35 cellular contexts compared by ENCODE assay signal in the genomic region with DNA sequence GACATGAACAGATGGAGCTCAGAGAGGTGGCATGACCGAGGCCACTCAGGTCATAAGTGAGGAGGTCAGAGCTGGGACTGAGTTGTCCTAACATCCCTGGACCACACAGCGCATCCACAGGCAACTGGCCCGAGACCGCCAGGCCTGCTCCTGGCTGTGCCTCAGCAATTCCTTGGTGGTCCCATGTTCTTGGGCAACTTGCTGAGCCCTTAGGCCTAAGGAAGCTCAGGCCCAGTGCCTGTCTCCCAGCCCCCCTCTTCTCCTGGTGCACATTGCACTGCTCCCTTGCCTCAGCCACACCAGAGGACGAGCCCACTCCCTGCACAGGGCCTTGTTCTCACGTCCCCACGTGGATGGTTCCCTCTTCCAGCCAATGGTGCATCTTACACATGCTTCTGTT. TPM values are rescaled to one million over a fixed set of nuclear protein-coding genes. Genes with fewer than 3 reads are reported as not detected.
"Had no signal": no experiment of that assay in that cellular context is flagged by ENCODE, and none has a peak within 500 bp of the region (broad histone marks: within the 10 kb centered on the region; RNA-seq: fewer than 3 reads in every experiment).

No MANE protein-coding gene starts in this region.

- FAIRE-seq: colon, endothelial cell of umbilical vein, kidney had no signal

- H3K4me1 ChIP-seq: esophagus muscularis mucosa, gastroesophageal sphincter, heart left ventricle, psoas muscle, sigmoid colon, thyroid gland had no signal

- H3K36me3 ChIP-seq: esophagus muscularis mucosa, gastroesophageal sphincter, heart left ventricle, sigmoid colon, stomach, thyroid gland had no signal

- H3K27ac Mint-ChIP-seq: dendritic cell treated with granulocyte-macrophage colony-stimulating factor and Interleukin-4, amounts not matched to agents 40 ng/mL and 50 ng/mL, for 4 days; memory B cell; mesothelial cell of epicardium; natural killer cell treated with Interleukin-12 subunit alpha and Interleukin-12 subunit beta and Interleukin-15 and Interleukin-18, amount 100 ng/mL, for 72 hours; stimulated activated effector memory CD8-positive, alpha-beta T cell treated with anti-CD3 and anti-CD28 coated beads, Interleukin-12 subunit alpha, Interleukin-12 subunit beta, amount 100 ng/mL, for 72 hours had no signal

- H3K9me3 ChIP-seq: esophagus muscularis mucosa, gastroesophageal sphincter, heart left ventricle, mucosa of descending colon, psoas muscle, sigmoid colon, stomach, thyroid gland had no signal

- H3K27me3 ChIP-seq: foreskin keratinocyte, hepatocyte, thyroid gland had no signal

- H3K36me3 Mint-ChIP-seq: mesothelial cell of epicardium; naive B cell; natural killer cell treated with Interleukin-12 subunit alpha and Interleukin-12 subunit beta and Interleukin-15 and Interleukin-18, amount 100 ng/mL, for 72 hours; stimulated activated effector memory CD8-positive, alpha-beta T cell treated with anti-CD3 and anti-CD28 coated beads, Interleukin-12 subunit alpha, Interleukin-12 subunit beta, amount 100 ng/mL, for 72 hours had no signal

- H3K4me1 Mint-ChIP-seq: mesothelial cell of epicardium, neural crest cell had no signal

- DNase-seq: effector CD8-positive, alpha-beta T cell; foreskin keratinocyte; heart left ventricle; kidney; mucosa of descending colon; naive B cell; psoas muscle; right cardiac atrium; sigmoid colon; stimulated activated CD4-positive, alpha-beta T cell treated with anti-CD3 and anti-CD28 coated beads, Interleukin-2, amount 100 ng/mL, for 24 hours; stimulated activated CD4-positive, alpha-beta T cell treated with anti-CD3 and anti-CD28 coated beads, Interleukin-4, amount 100 ng/mL, for 24 hours; stimulated activated naive CD4-positive, alpha-beta T cell treated with Interleukin-2 at 50 U/mL for 16 hours; stomach; thyroid gland; trophoblast cell had no signal

- H3K27ac ChIP-seq: esophagus muscularis mucosa, foreskin keratinocyte, gastroesophageal sphincter, heart left ventricle, hepatocyte, psoas muscle, sigmoid colon, stomach, thyroid gland had no signal

- H3K4me3 Mint-ChIP-seq: dendritic cell treated with granulocyte-macrophage colony-stimulating factor and Interleukin-4, amounts not matched to agents 40 ng/mL and 50 ng/mL, for 4 days; memory B cell; mesothelial cell of epicardium; naive B cell; natural killer cell treated with Interleukin-12 subunit alpha and Interleukin-12 subunit beta and Interleukin-15 and Interleukin-18, amount 100 ng/mL, for 72 hours; neural crest cell; stimulated activated effector memory CD8-positive, alpha-beta T cell treated with anti-CD3 and anti-CD28 coated beads, Interleukin-12 subunit alpha, Interleukin-12 subunit beta, amount 100 ng/mL, for 72 hours had no signal

- H3K4me3 ChIP-seq: esophagus muscularis mucosa, gastroesophageal sphincter, heart left ventricle, hepatocyte, lung, mucosa of descending colon, psoas muscle, sigmoid colon, stomach, thyroid gland had no signal

- ATAC-seq: foreskin keratinocyte; gastroesophageal sphincter; left lobe of liver; mucosa of descending colon; natural killer cell treated with Interleukin-12 subunit alpha and Interleukin-12 subunit beta and Interleukin-15 and Interleukin-18, amount 100 ng/mL, for 72 hours; psoas muscle; right cardiac atrium; stimulated activated effector memory CD8-positive, alpha-beta T cell treated with anti-CD3 and anti-CD28 coated beads, Interleukin-12 subunit alpha, Interleukin-12 subunit beta, amount 100 ng/mL, for 72 hours had no signal

- H3K27me3 Mint-ChIP-seq: memory B cell had no signal

- H3K9me3 Mint-ChIP-seq: dendritic cell treated with granulocyte-macrophage colony-stimulating factor and Interleukin-4, amounts not matched to agents 40 ng/mL and 50 ng/mL, for 4 days; memory B cell; mesothelial cell of epicardium; naive B cell; natural killer cell treated with Interleukin-12 subunit alpha and Interleukin-12 subunit beta and Interleukin-15 and Interleukin-18, amount 100 ng/mL, for 72 hours; neural crest cell; stimulated activated effector memory CD8-positive, alpha-beta T cell treated with anti-CD3 and anti-CD28 coated beads, Interleukin-12 subunit alpha, Interleukin-12 subunit beta, amount 100 ng/mL, for 72 hours had no signal

RNA-seq across cellular contexts. Expression of gene C17orf100, which starts 23.9 kb away (rescaled TPM):
- total RNA-seq: skeletal muscle tissue had no signal

RNA-seq across cellular contexts. Expression of gene SLC13A5, which starts 37.7 kb away (rescaled TPM):
- total RNA-seq: endothelial cell of umbilical vein; epithelial cell of proximal tubule; fibroblast of lung; kidney; mucosa of descending colon; natural killer cell treated with Interleukin-12 subunit alpha and Interleukin-12 subunit beta and Interleukin-15 and Interleukin-18, amount 100 ng/mL, for 72 hours; osteoblast; renal cortical epithelial cell; right cardiac atrium; skeletal muscle tissue; stomach; subcutaneous adipose tissue; urinary bladder had no signal
- polyA plus RNA-seq: fibroblast of lung, lung, right cardiac atrium had no signal
